ENCODE assay signal across 10 cellular contexts in the genomic region with DNA sequence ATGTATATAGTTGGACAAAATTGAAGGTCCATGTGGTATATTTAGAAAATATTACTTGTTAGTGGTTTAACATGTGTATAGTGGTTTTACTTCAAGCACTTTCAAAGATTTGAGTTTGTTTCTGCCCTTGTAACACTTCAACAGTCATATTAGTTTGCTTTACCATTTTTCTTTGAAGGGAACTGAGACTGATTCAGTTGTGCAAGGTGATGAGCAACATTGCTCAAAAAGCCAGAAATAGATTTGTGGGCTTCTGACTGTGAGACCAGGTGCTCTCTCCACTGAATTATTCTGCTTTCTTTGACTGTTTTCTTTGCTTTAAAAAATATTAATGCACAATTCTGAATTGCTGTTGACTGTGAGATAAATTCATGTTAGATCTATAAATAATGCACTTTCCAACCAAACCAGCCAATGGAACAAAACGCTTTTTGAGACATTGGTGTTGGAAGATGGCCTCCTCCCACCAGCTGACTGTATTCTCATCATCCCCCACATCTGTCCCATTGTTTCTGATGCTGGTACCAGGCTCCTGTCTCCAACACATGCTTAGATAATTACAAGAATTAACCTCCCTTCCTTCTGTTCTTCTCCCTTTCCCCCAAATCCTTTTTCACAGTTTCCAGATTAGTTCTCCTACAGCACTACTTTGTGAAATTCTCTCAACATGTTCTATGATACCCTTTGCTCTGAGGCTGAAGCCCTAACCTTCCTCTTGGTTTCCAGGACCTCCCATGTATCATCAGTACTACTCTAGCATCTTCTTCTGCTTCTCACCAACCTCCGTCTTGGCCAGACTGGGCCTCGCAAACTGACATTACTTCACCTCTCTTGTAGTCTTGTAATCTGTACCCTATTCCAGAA. TPM values are rescaled to one million over a fixed set of nuclear protein-coding genes. Genes with fewer than 3 reads are reported as not detected.
DNase-seq lines count a peak whose midpoint lies in the region; ATAC-seq and TF ChIP-seq lines count a peak whose summit lies in the region.
"Had no signal": no experiment of that assay in that cellular context is flagged by ENCODE, and none has a peak within 500 bp of the region (broad histone marks: within the 10 kb centered on the region; RNA-seq: fewer than 3 reads in every experiment).

No MANE protein-coding gene starts in this region.

- H3K4me3 ChIP-seq in GM12865 (ENCODE audit: low read depth, low read length), result peak overlapping the region; percentile 34

- peaks cover 70% of the 10 kb centered on the region for H3K4me1 Mint-ChIP-seq in activated naive CD8-positive, alpha-beta T cell treated with anti-CD3 and anti-CD28 coated beads for 36 hours

- H3K27ac Mint-ChIP-seq in activated naive CD8-positive, alpha-beta T cell treated with anti-CD3 and anti-CD28 coated beads for 36 hours, result peak overlapping the region; percentile 44

- ATAC-seq in GM19467 (IDR thresholded peaks at IDR 0.05; ENCODE audit: unreplicated experiment) (peak; percentile 95), HG03159 (IDR thresholded peaks at IDR 0.05; ENCODE audit: unreplicated experiment) (peak; percentile 95)

- no peaks in the 10 kb centered on the region for H3K9me3 Mint-ChIP-seq in activated naive CD8-positive, alpha-beta T cell treated with anti-CD3 and anti-CD28 coated beads for 36 hours

- DNase-seq in GM12865 (ENCODE audit: low read depth) (peak; percentile 88), NCI-H345 (lab: John Stamatoyannopoulos, UW) (no peak), HuH-7.5 (ENCODE audit: low spot score) (no peak), NCI-H226 (no peak), RKO (ENCODE audit: low spot score) (no peak)
- no peak for DNase-seq in activated naive CD8-positive, alpha-beta T cell treated with anti-CD3 and anti-CD28 coated beads for 36 hours
- DNase-seq: activated CD4-positive, alpha-beta T cell treated with anti-CD3 and anti-CD28 coated beads, Interleukin-2, amount 50 U/mL, for 4 hours; NCI-H1436 treated with DMSO at 0.1 percent for 48 hours had no signal

- no peaks in the 10 kb centered on the region for H3K27me3 Mint-ChIP-seq in activated naive CD8-positive, alpha-beta T cell treated with anti-CD3 and anti-CD28 coated beads for 36 hours

- no peak overlapping the region for H3K4me3 Mint-ChIP-seq in activated naive CD8-positive, alpha-beta T cell treated with anti-CD3 and anti-CD28 coated beads for 36 hours

- TF ChIP-seq CTCF in GM12865 (IDR thresholded peaks at IDR 0.05; ENCODE audit: insufficient read depth, low read depth, low read length, missing control alignments), result no peak

- H3K36me3 Mint-ChIP-seq in activated naive CD8-positive, alpha-beta T cell treated with anti-CD3 and anti-CD28 coated beads for 36 hours, result peaks cover 21% of the 10 kb centered on the region

RNA-seq across cellular contexts. Expression of a gene that starts 27.9 kb away (rescaled TPM):
- total RNA-seq in activated naive CD8-positive, alpha-beta T cell treated with anti-CD3 and anti-CD28 coated beads for 36 hours, result 10 to 100 TPM; 19.1 to 19.6 TPM
